Comparison of ENCODE assay signal across 8 cellular contexts in genomic region chr6:152338335-152339125, GRCh38.
DNase-seq lines count a peak whose midpoint lies in the region; ATAC-seq and TF ChIP-seq lines count a peak whose summit lies in the region.

No MANE protein-coding gene starts in this region.

- no peak overlapping the region for H3K9ac ChIP-seq in fibroblast of lung (ENCODE audit: insufficient read depth, low read length)

- TF ChIP-seq CTCF in fibroblast of lung (conservative IDR thresholded peaks at IDR 0.05 in 1 of 2, IDR thresholded peaks at IDR 0.05 in 1 of 2; ENCODE audit: low read depth in 1 of 2, low read length in 2 of 2) (peak; percentile 87 to 97), osteoblast (IDR thresholded peaks at IDR 0.05; ENCODE audit: extremely low read depth, low read depth, low read length) (peak; percentile 92), tibial artery (IDR thresholded peaks at IDR 0.05) (peak; percentile 68 to 89)

- H3K4me1 ChIP-seq in fibroblast of lung (ENCODE audit: control insufficient read depth, extremely low read depth, insufficient read depth, low read length) (no peaks in the 10 kb centered on the region), osteoblast (ENCODE audit: insufficient read depth, low read length) (no peaks in the 10 kb centered on the region), tibial artery (no peaks in the 10 kb centered on the region)

- ATAC-seq in HG02798 (IDR thresholded peaks at IDR 0.05; ENCODE audit: poor library complexity, unreplicated experiment): peak; percentile 89

- no peaks in the 10 kb centered on the region for H3K79me2 ChIP-seq in fibroblast of lung (ENCODE audit: control insufficient read depth, insufficient read depth, low read length)
- no peaks in the 10 kb centered on the region for H3K79me2 ChIP-seq in osteoblast (ENCODE audit: insufficient read depth, low read length)

- H2AFZ ChIP-seq in fibroblast of lung (ENCODE audit: low read length) (no peak overlapping the region), osteoblast (ENCODE audit: low read length) (no peak overlapping the region)

- no peaks in the 10 kb centered on the region for H3K27me3 ChIP-seq in fibroblast of lung (ENCODE audit: control insufficient read depth, insufficient read depth, low read length)
- H3K27me3 ChIP-seq in osteoblast (ENCODE audit: insufficient read depth, low read length): no peaks in the 10 kb centered on the region
- no peaks in the 10 kb centered on the region for H3K27me3 ChIP-seq in tibial artery

- DNase-seq in SIG-M5 treated with dmso at 0.1 percent for 504 hours (lab: John Stamatoyannopoulos, UW; ENCODE audit: unreplicated experiment): peak; percentile 3
- no peak for DNase-seq in SIG-M5 (lab: John Stamatoyannopoulos, UW)
- peak; percentile 62 for DNase-seq in NCI-H524 treated with DMSO at 0.1 percent for 48 hours (lab: John Stamatoyannopoulos, UW)
- peak; percentile 55 for DNase-seq in activated T-cell treated with anti-CD3 and anti-CD28 coated beads for 4 hours
- DNase-seq in fibroblast of lung (ENCODE audit: low read depth in 2 of 2): peak in 1 of 2 donors; percentile 36
- DNase-seq in osteoblast (ENCODE audit: insufficient read length, low spot score, missing footprints): peak; percentile 17
- peak; percentile 61 to 80 for DNase-seq in tibial artery

- H3K9me3 ChIP-seq in fibroblast of lung (ENCODE audit: control insufficient read depth, insufficient read depth, low read depth, low read length) (no peaks in the 10 kb centered on the region), osteoblast (ENCODE audit: low read depth, low read length) (no peaks in the 10 kb centered on the region), tibial artery (no peaks in the 10 kb centered on the region)

- no peaks in the 10 kb centered on the region for H4K20me1 ChIP-seq in fibroblast of lung (ENCODE audit: control insufficient read depth, extremely low read depth, insufficient read depth, low read length)
- H4K20me1 ChIP-seq in osteoblast (ENCODE audit: insufficient read depth, low read length): no peaks in the 10 kb centered on the region

- intact Hi-C loops in tibial artery (cut with DNase I; ENCODE audit: low total_unique reads): no loop called here

- H3K4me2 ChIP-seq in fibroblast of lung (ENCODE audit: extremely low read depth, insufficient read depth, low read length) (no peak overlapping the region), osteoblast (ENCODE audit: insufficient read depth, low read length) (no peak overlapping the region)

- H3K36me3 ChIP-seq in fibroblast of lung (ENCODE audit: control insufficient read depth, insufficient read depth, low read length) (peaks cover 9% of the 10 kb centered on the region), osteoblast (ENCODE audit: insufficient read depth, low read length) (peaks cover 76% of the 10 kb centered on the region), tibial artery (peaks cover 78 to 85% (median 84%) of the 10 kb centered on the region in 3 donors)

- H3K27ac ChIP-seq in fibroblast of lung (ENCODE audit: insufficient read depth, low read length) (no peak overlapping the region), osteoblast (ENCODE audit: low read depth, low read length) (no peak overlapping the region), tibial artery (peak overlapping the region in 1 of 2 donors; percentile 2)

- no peak overlapping the region for H3K4me3 ChIP-seq in fibroblast of lung (replicated peaks in 1 of 4; ENCODE audit: control extremely low read depth in 1 of 4, insufficient read depth in 1 of 4, low read depth in 3 of 4, low read length in 4 of 4)
- no peak overlapping the region for H3K4me3 ChIP-seq in osteoblast (ENCODE audit: insufficient read depth, low read length)
- no peak overlapping the region for H3K4me3 ChIP-seq in tibial artery
